In the genomic region with DNA sequence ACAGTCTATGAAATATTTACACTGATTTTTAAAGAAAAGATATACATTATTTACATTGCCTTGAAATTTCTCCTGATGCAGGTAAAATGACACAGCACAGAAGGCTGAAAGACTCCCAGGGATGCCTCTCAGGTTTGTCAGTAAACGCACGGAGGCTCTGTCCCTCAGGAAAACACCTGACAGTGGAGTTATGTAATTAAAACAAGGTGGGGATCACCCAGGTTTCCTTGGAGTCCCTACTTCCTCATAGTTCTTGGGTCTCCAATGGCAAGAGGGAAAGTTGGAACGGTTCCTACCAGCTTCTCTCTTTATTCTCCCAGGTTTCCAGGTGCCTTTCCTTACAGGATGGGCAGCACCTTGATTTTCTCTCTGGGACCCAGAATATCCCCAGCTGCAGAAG, we compare ENCODE assay signal across 8 cellular contexts.
"Had no signal": no experiment of that assay in that cellular context is flagged by ENCODE, and none has a peak within 500 bp of the region (broad histone marks: within the 10 kb centered on the region; RNA-seq: fewer than 3 reads in every experiment).

No MANE protein-coding gene starts in this region.

- H3K4me3 Mint-ChIP-seq: HFFc6 had no signal

- H2AFZ ChIP-seq: GM23248 had no signal

- H3K27ac Mint-ChIP-seq: HFFc6 had no signal

- H3K27ac ChIP-seq: GM23248 had no signal

- DNase-seq: GM23248, GOT3, H7, HFFc6 had no signal

- FAIRE-seq: HepG2, K562 had no signal

- H3K9me3 ChIP-seq: HAP-1 had no signal

- ATAC-seq: HCT116, HepG2, K562 had no signal

- H3K4me1 ChIP-seq: HAP-1 had no signal

- H3K36me3 ChIP-seq: HAP-1 had no signal

- H3K4me3 ChIP-seq: GM23248, HAP-1, K562 had no signal

- H3K9me3 Mint-ChIP-seq: HFFc6 had no signal
